In genomic region chr14:75660630-75661498, GRCh38 we compare ENCODE assay signal across 8 cellular contexts. TPM values are rescaled to one million over a fixed set of nuclear protein-coding genes. Genes with fewer than 3 reads are reported as not detected.
A peak's percentile ranks its signal among the peaks of the same experiment; 100 is the strongest.
DNase-seq lines count a peak whose midpoint lies in the region; ATAC-seq, FAIRE-seq and TF ChIP-seq lines count a peak whose summit lies in the region.

ERG28 (minus strand) TSS chr14:75660876; CDS start chr14:75657502, 3,374 bp downstream.
A gene with protein sequence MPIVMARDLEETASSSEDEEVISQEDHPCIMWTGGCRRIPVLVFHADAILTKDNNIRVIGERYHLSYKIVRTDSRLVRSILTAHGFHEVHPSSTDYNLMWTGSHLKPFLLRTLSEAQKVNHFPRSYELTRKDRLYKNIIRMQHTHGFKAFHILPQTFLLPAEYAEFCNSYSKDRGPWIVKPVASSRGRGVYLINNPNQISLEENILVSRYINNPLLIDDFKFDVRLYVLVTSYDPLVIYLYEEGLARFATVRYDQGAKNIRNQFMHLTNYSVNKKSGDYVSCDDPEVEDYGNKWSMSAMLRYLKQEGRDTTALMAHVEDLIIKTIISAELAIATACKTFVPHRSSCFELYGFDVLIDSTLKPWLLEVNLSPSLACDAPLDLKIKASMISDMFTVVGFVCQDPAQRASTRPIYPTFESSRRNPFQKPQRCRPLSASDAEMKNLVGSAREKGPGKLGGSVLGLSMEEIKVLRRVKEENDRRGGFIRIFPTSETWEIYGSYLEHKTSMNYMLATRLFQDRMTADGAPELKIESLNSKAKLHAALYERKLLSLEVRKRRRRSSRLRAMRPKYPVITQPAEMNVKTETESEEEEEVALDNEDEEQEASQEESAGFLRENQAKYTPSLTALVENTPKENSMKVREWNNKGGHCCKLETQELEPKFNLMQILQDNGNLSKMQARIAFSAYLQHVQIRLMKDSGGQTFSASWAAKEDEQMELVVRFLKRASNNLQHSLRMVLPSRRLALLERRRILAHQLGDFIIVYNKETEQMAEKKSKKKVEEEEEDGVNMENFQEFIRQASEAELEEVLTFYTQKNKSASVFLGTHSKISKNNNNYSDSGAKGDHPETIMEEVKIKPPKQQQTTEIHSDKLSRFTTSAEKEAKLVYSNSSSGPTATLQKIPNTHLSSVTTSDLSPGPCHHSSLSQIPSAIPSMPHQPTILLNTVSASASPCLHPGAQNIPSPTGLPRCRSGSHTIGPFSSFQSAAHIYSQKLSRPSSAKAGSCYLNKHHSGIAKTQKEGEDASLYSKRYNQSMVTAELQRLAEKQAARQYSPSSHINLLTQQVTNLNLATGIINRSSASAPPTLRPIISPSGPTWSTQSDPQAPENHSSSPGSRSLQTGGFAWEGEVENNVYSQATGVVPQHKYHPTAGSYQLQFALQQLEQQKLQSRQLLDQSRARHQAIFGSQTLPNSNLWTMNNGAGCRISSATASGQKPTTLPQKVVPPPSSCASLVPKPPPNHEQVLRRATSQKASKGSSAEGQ (N-terminal part only) (plus strand): TSS chr14:75661246. CDS start chr14:75663150, 1,904 bp downstream.

- peak; percentile 97 for ATAC-seq in HG02852 (IDR thresholded peaks at IDR 0.05; ENCODE audit: unreplicated experiment)
- peak; percentile 98 to 99 (median 98) for ATAC-seq in heart left ventricle
- ATAC-seq in upper lobe of left lung (ENCODE audit: low FRiP score in 2 of 2), result peak; percentile 98 to 99

- H3K27ac ChIP-seq in heart left ventricle (peak within 1 kb of the TSS in 11 of 12 donors; percentile 75 to 89 (median 83)), upper lobe of left lung (peak within 1 kb of the TSS; percentile 79 to 86 (median 86))

- TF ChIP-seq POLR2A in GM12892 (IDR thresholded peaks at IDR 0.05; ENCODE audit: low read depth, low read length) (peak; percentile 70), heart left ventricle (IDR thresholded peaks at IDR 0.05) (peak in 1 of 2 donors; percentile 58), upper lobe of left lung (IDR thresholded peaks at IDR 0.05) (peak in 3 of 4 donors; percentile 49 to 86 (median 79))

- no peaks in the 10 kb centered on the region for H3K9me3 ChIP-seq in heart left ventricle
- H3K9me3 ChIP-seq in upper lobe of left lung, result no peaks in the 10 kb centered on the region

- no peaks in the 10 kb centered on the region for H3K27me3 ChIP-seq in heart left ventricle
- no peaks in the 10 kb centered on the region for H3K27me3 ChIP-seq in upper lobe of left lung

- peaks cover 0 to 40% (median 24%) of the 10 kb centered on the region in 9 donors for H3K36me3 ChIP-seq in heart left ventricle
- H3K36me3 ChIP-seq in upper lobe of left lung, result peaks cover 7 to 14% (median 12%) of the 10 kb centered on the region in 4 donors

- peak; percentile 94 for DNase-seq in GM12892 (ENCODE audit: insufficient read length)
- DNase-seq in NCI-H146 (lab: John Stamatoyannopoulos, UW), result peak; percentile 98
- DNase-seq in T-helper 1 cell, result peak; percentile 95 to 99 (median 96)
- peak; percentile 99 for DNase-seq in amniotic epithelial cell (ENCODE audit: low read depth)
- peak; percentile 96 to 98 (median 97) for DNase-seq in heart left ventricle
- peak; percentile 98 for DNase-seq in pons (ENCODE audit: low spot score)
- peak; percentile 98 to 99 for DNase-seq in upper lobe of left lung

- TF ChIP-seq EP300 in upper lobe of left lung (IDR thresholded peaks at IDR 0.05), result no peak

- H3K4me3 ChIP-seq in heart left ventricle (peak within 1 kb of the TSS; percentile 53 to 98 (median 84)), upper lobe of left lung (peak within 1 kb of the TSS; percentile 77 to 88 (median 82))

- TF ChIP-seq CTCF in heart left ventricle (IDR thresholded peaks at IDR 0.05) (no peak), upper lobe of left lung (IDR thresholded peaks at IDR 0.05) (no peak)

- WGBS in heart left ventricle, 4 donors, result 0 to 1% (median 1%) methylated on average over 46 to 60 of the region's 60 CpGs
- 0% methylated on average over 54 to 60 of the region's 60 CpGs for WGBS in upper lobe of left lung, 2 donors

- H3K4me1 ChIP-seq in heart left ventricle (peaks cover 0 to 31% (median 14%) of the 10 kb centered on the region in 12 donors), upper lobe of left lung (peaks cover 9 to 25% (median 20%) of the 10 kb centered on the region in 4 donors)

- peak; percentile 95 for FAIRE-seq in GM12892 (lab: Jason Lieb, UNC)

- intact Hi-C loops in heart left ventricle (cut with DNase I), result loop anchor here in 1 of 10 donors (10.0 kb wide), 1 partner anchor 526 kb away; no protein-coding TSS in a partner anchor

RNA-seq across cellular contexts. Expression of gene ERG28, which starts in this region (rescaled TPM):
- polyA plus RNA-seq in GM12892 (2012; ENCODE audit: missing spikeins), result 24.3 TPM
- total RNA-seq in heart left ventricle, result 1 to 10 TPM; 5.7 to 9.2 (median 7.4) TPM
- polyA plus RNA-seq in heart left ventricle, result 10 to 100 TPM; 10.2 to 15.1 TPM
- total RNA-seq in upper lobe of left lung, result 10 to 100 TPM in 5 of 6 donors, 1 to 10 TPM in 1; 6.3 to 36.0 (median 17.3) TPM

RNA-seq across cellular contexts. Expression of the second gene that starts in this region (rescaled TPM):
- polyA plus RNA-seq in GM12892 (2012; ENCODE audit: missing spikeins), result 14.2 TPM
- total RNA-seq in heart left ventricle (10 to 100 TPM; 13.8 to 24.6 (median 18.2) TPM), upper lobe of left lung (10 to 100 TPM; 24.5 to 85.9 (median 33.5) TPM)
- polyA plus RNA-seq in heart left ventricle, result 10 to 100 TPM in 1 of 2 donors, 1 to 10 TPM in 1; 6.2 to 12.7 TPM

Comparison
In these comparisons a context has a peak if more than half of its experiments do, and no peak if none do; other contexts are left out.
1. Peak in every context shown above with its lines: DNase-seq, ATAC-seq, H3K4me3 ChIP-seq and H3K27ac ChIP-seq.